20 cellular contexts compared by ENCODE assay signal in the genomic region with DNA sequence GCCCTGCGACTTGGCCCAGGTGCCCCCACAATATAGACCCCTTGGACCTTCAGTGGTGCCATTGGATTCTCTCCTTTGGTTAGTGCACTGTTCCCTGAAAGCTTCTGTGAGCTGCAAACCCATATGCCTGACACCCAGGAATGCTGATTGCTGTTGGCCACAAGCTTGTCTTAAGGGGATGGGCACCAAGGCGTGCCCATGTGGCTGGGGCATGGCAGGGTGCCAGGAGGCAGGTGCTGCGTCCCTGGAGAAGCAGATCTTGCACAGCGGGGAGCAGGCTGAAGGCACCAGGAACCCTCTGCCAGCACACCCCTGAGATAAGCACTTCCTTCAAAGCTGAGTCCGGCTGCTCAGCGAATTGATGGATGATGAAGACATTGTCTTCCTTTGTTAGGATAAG.
DNase-seq lines count a peak whose midpoint lies in the region; ATAC-seq and TF ChIP-seq lines count a peak whose summit lies in the region.
"Had no signal": no experiment of that assay in that cellular context is flagged by ENCODE, and none has a peak within 500 bp of the region (broad histone marks: within the 10 kb centered on the region; RNA-seq: fewer than 3 reads in every experiment).

No MANE protein-coding gene starts in this region.

- H3K27me3 Mint-ChIP-seq in activated T-cell treated with anti-CD3 and anti-CD28 coated beads, Interleukin-2, amount 50 U/mL, for 4 hours (ENCODE audit: low read depth), result peaks cover 11% of the 10 kb centered on the region

- no peak overlapping the region for H3K27ac ChIP-seq in stomach
- H3K27ac ChIP-seq: C4-2B had no signal

- WGBS in stomach, 5 donors, result 24 to 44% (median 41%) methylated on average over 6 of the region's 6 CpGs

- H3K4me3 Mint-ChIP-seq in activated T-cell treated with anti-CD3 and anti-CD28 coated beads, Interleukin-2, amount 50 U/mL, for 4 hours, result no peak overlapping the region
- H3K4me3 Mint-ChIP-seq: activated CD4-positive, alpha-beta T cell treated with anti-CD3 and anti-CD28 coated beads for 36 hours; activated CD8-positive, alpha-beta T cell treated with anti-CD3 and anti-CD28 coated beads, Interleukin-2, amount 10 ng/mL, durations not matched to agents 7 days and 5 days; nephron; stimulated activated naive B cell treated with anti-CD40 and anti-IgM and Interleukin-4, amounts not matched to agents 10 μg/mL and 1 μg/mL and 100 μg/mL, for 72 hours had no signal

- H3K4me3 ChIP-seq in stomach, result no peak overlapping the region
- H3K4me3 ChIP-seq: lung had no signal

- no peak for TF ChIP-seq EP300 in stomach (IDR thresholded peaks at IDR 0.05)

- H3K36me3 Mint-ChIP-seq in activated T-cell treated with anti-CD3 and anti-CD28 coated beads, Interleukin-2, amount 50 U/mL, for 4 hours (ENCODE audit: insufficient read depth), result no peaks in the 10 kb centered on the region
- H3K36me3 Mint-ChIP-seq: activated naive CD4-positive, alpha-beta T cell treated with anti-CD3 and anti-CD28 coated beads, Interleukin-2, amount 50 U/mL, for 72 hours; stimulated activated naive B cell treated with anti-CD40 and anti-IgM and Interleukin-4, amounts not matched to agents 10 μg/mL and 1 μg/mL and 100 μg/mL, for 72 hours had no signal

- H3K9me3 Mint-ChIP-seq in activated T-cell treated with anti-CD3 and anti-CD28 coated beads, Interleukin-2, amount 50 U/mL, for 4 hours, result no peaks in the 10 kb centered on the region
- H3K9me3 Mint-ChIP-seq: activated naive CD4-positive, alpha-beta T cell treated with anti-CD3 and anti-CD28 coated beads, Interleukin-2, amount 50 U/mL, for 72 hours; stimulated activated naive B cell treated with anti-CD40 and anti-IgM and Interleukin-4, amounts not matched to agents 10 μg/mL and 1 μg/mL and 100 μg/mL, for 72 hours had no signal

- H3K4me1 Mint-ChIP-seq in activated T-cell treated with anti-CD3 and anti-CD28 coated beads, Interleukin-2, amount 50 U/mL, for 4 hours (ENCODE audit: low read depth), result peaks cover 5% of the 10 kb centered on the region
- H3K4me1 Mint-ChIP-seq: stimulated activated naive B cell treated with anti-CD40 and anti-IgM and Interleukin-4, amounts not matched to agents 10 μg/mL and 1 μg/mL and 100 μg/mL, for 72 hours had no signal

- no peaks in the 10 kb centered on the region for H3K27me3 ChIP-seq in stomach

- no peak for TF ChIP-seq CTCF in stomach (IDR thresholded peaks at IDR 0.05)

- DNase-seq in NCI-H1417 (lab: John Stamatoyannopoulos, UW) (peak; percentile 11 to 56 (median 13)), NCI-H1417 treated with DMSO at 0.1 percent for 48 hours (lab: John Stamatoyannopoulos, UW) (no peak), NCI-H226 (peak; percentile 22), left colon (peak; percentile 31 to 38), stomach (peak; percentile 42)
- DNase-seq in activated T-cell treated with anti-CD3 and anti-CD28 coated beads, Interleukin-2, amount 50 U/mL, for 4 hours, result no peak
- DNase-seq: activated CD4-positive, alpha-beta T cell treated with anti-CD3 and anti-CD28 coated beads for 36 hours; activated CD8-positive, alpha-beta T cell treated with anti-CD3 and anti-CD28 coated beads, Interleukin-2, amount 10 ng/mL, durations not matched to agents 7 days and 5 days; activated effector memory CD4-positive, alpha-beta T cell treated with Interleukin-2 at 50 U/mL for 16 hours; GOT3; IMR-90; NCI-H1930; SIG-M5; stimulated activated naive B cell treated with anti-CD40 and anti-IgM and Interleukin-4, amounts not matched to agents 10 μg/mL and 1 μg/mL and 100 μg/mL, for 72 hours had no signal

- peaks cover 0 to 8% (median 6%) of the 10 kb centered on the region in 4 donors for H3K9me3 ChIP-seq in stomach

- no peak for TF ChIP-seq POLR2A in stomach (IDR thresholded peaks at IDR 0.05)

- no peaks in the 10 kb centered on the region for H3K36me3 ChIP-seq in stomach

- intact Hi-C loops in left colon (cut with DNase I, micrococcal nuclease), result no loop called here
- intact Hi-C loops in stomach (cut with DNase I; ENCODE audit: low total_unique reads), result no loop called here

- ATAC-seq in left colon, result peak; percentile 71
- no peak for ATAC-seq in GM18907 (IDR thresholded peaks at IDR 0.05; ENCODE audit: unreplicated experiment)
- ATAC-seq in activated T-cell treated with anti-CD3 and anti-CD28 coated beads, Interleukin-2, amount 50 U/mL, for 4 hours, result no peak
- no peak for ATAC-seq in GM19397 (IDR thresholded peaks at IDR 0.05; ENCODE audit: unreplicated experiment)
- ATAC-seq: activated CD4-positive, alpha-beta T cell treated with anti-CD3 and anti-CD28 coated beads for 36 hours; activated CD8-positive, alpha-beta T cell treated with anti-CD3 and anti-CD28 coated beads, Interleukin-2, amount 10 ng/mL, durations not matched to agents 7 days and 5 days; activated naive CD4-positive, alpha-beta T cell treated with anti-CD3 and anti-CD28 coated beads, Interleukin-2, amount 50 U/mL, for 72 hours; stimulated activated naive B cell treated with anti-CD40 and anti-IgM and Interleukin-4, amounts not matched to agents 10 μg/mL and 1 μg/mL and 100 μg/mL, for 72 hours had no signal

- H3K4me1 ChIP-seq in stomach, result peaks cover 0 to 18% (median 0%) of the 10 kb centered on the region in 4 donors

Comparison
In these comparisons a context has a peak if more than half of its experiments do, and no peak if none do; other contexts are left out.
1. DNase-seq: peak in NCI-H1417 (3 of 3), NCI-H226 (single experiment), left colon (2 of 2) and stomach (single experiment); none in NCI-H1417 treated with DMSO at 0.1 percent for 48 hours (single experiment) and activated T-cell treated with anti-CD3 and anti-CD28 coated beads, Interleukin-2, amount 50 U/mL, for 4 hours (single experiment).